ENCODE assay signal across 8 cellular contexts in genomic region chr14:68232643-68233055, GRCh38.
DNase-seq lines count a peak whose midpoint lies in the region; ATAC-seq and TF ChIP-seq lines count a peak whose summit lies in the region.

No MANE protein-coding gene starts in this region.

- peak overlapping the region; percentile 33 to 90 (median 76) for H3K27ac ChIP-seq in adrenal gland

- no peaks in the 10 kb centered on the region for H3K27me3 Mint-ChIP-seq in effector memory CD8-positive, alpha-beta T cell

- TF ChIP-seq CTCF in adrenal gland (IDR thresholded peaks at IDR 0.05) (no peak), kidney epithelial cell (IDR thresholded peaks at IDR 0.05; ENCODE audit: insufficient read depth, low read length, poor library complexity, severe bottlenecking) (no peak)

- H3K36me3 ChIP-seq in adrenal gland (replicated peaks in 1 of 2) (no peaks in the 10 kb centered on the region), kidney epithelial cell (ENCODE audit: control insufficient read depth, insufficient read depth, low read length) (no peaks in the 10 kb centered on the region)

- no peaks in the 10 kb centered on the region for H3K9me3 Mint-ChIP-seq in effector memory CD8-positive, alpha-beta T cell

- intact Hi-C loops in adrenal gland (cut with DNase I), result no loop called here

- no peaks in the 10 kb centered on the region for H3K36me3 Mint-ChIP-seq in effector memory CD8-positive, alpha-beta T cell (ENCODE audit: insufficient read depth)

- no peak overlapping the region for H3K27ac Mint-ChIP-seq in effector memory CD8-positive, alpha-beta T cell

- 12 to 33% (median 21%) methylated on average over 1 of the region's 1 CpG for WGBS in adrenal gland, 4 donors

- no peaks in the 10 kb centered on the region for H3K4me1 Mint-ChIP-seq in effector memory CD8-positive, alpha-beta T cell (ENCODE audit: low read depth in 2 of 2)

- ATAC-seq in GM19468 (IDR thresholded peaks at IDR 0.05; ENCODE audit: extremely low read depth, unreplicated experiment) (peak; percentile 29), HG03565 (IDR thresholded peaks at IDR 0.05; ENCODE audit: unreplicated experiment) (peak; percentile 82)
- ATAC-seq in effector memory CD8-positive, alpha-beta T cell (replicated peaks), result no peak

- no peak overlapping the region for H3K4me3 Mint-ChIP-seq in effector memory CD8-positive, alpha-beta T cell

- H3K27me3 ChIP-seq in adrenal gland (no peaks in the 10 kb centered on the region), kidney epithelial cell (ENCODE audit: control insufficient read depth, insufficient read depth, low read length) (no peaks in the 10 kb centered on the region)

- TF ChIP-seq POLR2A in adrenal gland (IDR thresholded peaks at IDR 0.05), result no peak

- H3K4me3 ChIP-seq in adrenal gland, result no peak overlapping the region
- no peak overlapping the region for H3K4me3 ChIP-seq in kidney epithelial cell (ENCODE audit: low read depth, low read length)

- peaks cover 17 to 28% of the 10 kb centered on the region in 2 donors for H3K4me1 ChIP-seq in adrenal gland (replicated peaks in 1 of 2)

- DNase-seq in EL, result peak; percentile 100
- peak; percentile 79 to 90 (median 83) for DNase-seq in adrenal gland
- peak; percentile 100 for DNase-seq in kidney epithelial cell (ENCODE audit: low read depth)
- peak; percentile 99 for DNase-seq in stromal cell of bone marrow (ENCODE audit: low read depth)
- no peak for DNase-seq in effector memory CD8-positive, alpha-beta T cell
- DNase-seq in NCI-H2107 (lab: John Stamatoyannopoulos, UW), result no peak

- H3K9me3 ChIP-seq in adrenal gland (replicated peaks in 1 of 3), result no peaks in the 10 kb centered on the region

Comparison
In these comparisons a context has a peak if more than half of its experiments do, and no peak if none do; other contexts are left out.
1. DNase-seq: peak in EL (single experiment), adrenal gland (7 of 7), kidney epithelial cell (single experiment) and stromal cell of bone marrow (single experiment); none in effector memory CD8-positive, alpha-beta T cell (0 of 3) and NCI-H2107 (single experiment).